In genomic region chr16:4293181-4293716, GRCh38 we compare ENCODE assay signal across 12 cellular contexts. TPM values are rescaled to one million over a fixed set of nuclear protein-coding genes. Genes with fewer than 3 reads are reported as not detected.
A peak's percentile ranks its signal among the peaks of the same experiment; 100 is the strongest.
DNase-seq lines count a peak whose midpoint lies in the region; ATAC-seq and TF ChIP-seq lines count a peak whose summit lies in the region.
"Had no signal": no experiment of that assay in that cellular context is flagged by ENCODE, and none has a peak within 500 bp of the region (broad histone marks: within the 10 kb centered on the region; RNA-seq: fewer than 3 reads in every experiment).

No MANE protein-coding gene starts in this region.

- TF ChIP-seq CTCF in SK-N-SH (IDR thresholded peaks at IDR 0.05): no peak
- TF ChIP-seq CTCF in upper lobe of left lung (IDR thresholded peaks at IDR 0.05): no peak

- POLR2A ChIA-PET in SK-N-SH (lab: Yijun Ruan, JAX): interaction anchor here (1.0 to 2.0 kb wide), 5 partner anchors 10 to 36 kb away, joined by 4 to 21 read pairs (median 10); partner anchors contain the start of genes GLIS2 and TFAP4

- peak overlapping the region; percentile 80 for H3K4me2 ChIP-seq in SK-N-SH
- H3K4me2 ChIP-seq: KMS-11 had no signal

- H3K79me2 ChIP-seq in SK-N-SH (ENCODE audit: insufficient read depth): no peaks in the 10 kb centered on the region

- H3K27me3 ChIP-seq in SK-N-SH (ENCODE audit: insufficient read depth) (no peaks in the 10 kb centered on the region), upper lobe of left lung (no peaks in the 10 kb centered on the region)

- no peak for TF ChIP-seq POLR2A in upper lobe of left lung (IDR thresholded peaks at IDR 0.05)

- DNase-seq in SK-N-SH: no peak
- DNase-seq in left kidney (ENCODE audit: low read depth, low spot score): peak; percentile 66
- no peak for DNase-seq in upper lobe of left lung
- DNase-seq in mucosa of gallbladder (ENCODE audit: low spot score): no peak
- DNase-seq: ACHN; cortex of kidney; hippocampal formation; naive thymus-derived CD4-positive, alpha-beta T cell; stimulated activated CD4-positive, alpha-beta T cell treated with anti-CD3 and anti-CD28 coated beads, Interleukin-2, amount 100 ng/mL, for 48 hours had no signal

- TF ChIP-seq RAD21 in SK-N-SH (IDR thresholded peaks at IDR 0.05; ENCODE audit: low read length): no peak

- TF ChIP-seq EP300 in SK-N-SH (IDR thresholded peaks at IDR 0.05; ENCODE audit: borderline replicate concordance in 1 of 2, low read depth in 1 of 2, low read length in 1 of 2) (no peak), upper lobe of left lung (IDR thresholded peaks at IDR 0.05) (no peak)

- H3F3A ChIP-seq in SK-N-SH (replicated peaks; ENCODE audit: insufficient read depth): no peaks in the 10 kb centered on the region

- no peak overlapping the region for H2AFZ ChIP-seq in SK-N-SH (ENCODE audit: low read depth)

- no peak overlapping the region for H3K9ac ChIP-seq in SK-N-SH
- H3K9ac ChIP-seq: KMS-11 had no signal

- no peaks in the 10 kb centered on the region for H3K9me2 ChIP-seq in SK-N-SH

- H3K36me3 ChIP-seq in SK-N-SH (replicated peaks in 1 of 2; ENCODE audit: control insufficient read depth in 1 of 2, insufficient read depth in 2 of 2, low read length in 1 of 2) (no peaks in the 10 kb centered on the region), upper lobe of left lung (no peaks in the 10 kb centered on the region)

- CTCF ChIA-PET in SK-N-SH (lab: Yijun Ruan, JAX): interaction anchor here (0.9 to 14.5 kb wide), 12 partner anchors 9 to 109 kb away, joined by 3 to 281 read pairs (median 4); partner anchors contain the start of genes GLIS2 and TFAP4

- H3K9me3 ChIP-seq in SK-N-SH (no peaks in the 10 kb centered on the region), upper lobe of left lung (no peaks in the 10 kb centered on the region)

- 70% methylated on average over 11 of the region's 14 CpGs for WGBS in SK-N-SH (ENCODE audit: low lambda C conversion rate)
- WGBS in upper lobe of left lung, 2 donors: 74 to 83% methylated on average over 13 to 14 of the region's 14 CpGs

- no peaks in the 10 kb centered on the region for H4K20me1 ChIP-seq in SK-N-SH (ENCODE audit: insufficient read depth)

- H3K4me3 ChIP-seq in SK-N-SH (ENCODE audit: low read depth in 2 of 2, low read length in 1 of 2) (no peak overlapping the region; a peak in 1 of 4 replicates), upper lobe of left lung (no peak overlapping the region)

- H3K27ac ChIP-seq in SK-N-SH (ENCODE audit: low read depth in 2 of 2, low read length in 1 of 2): peak overlapping the region; percentile 60 to 87; a peak in 3 of 4 replicates
- peak overlapping the region in 3 of 4 donors; percentile 48 to 73 (median 66) for H3K27ac ChIP-seq in upper lobe of left lung
- H3K27ac ChIP-seq: KMS-11 had no signal

- peaks cover 6 to 21% of the 10 kb centered on the region in 2 experiments; a peak in 2 of 4 replicates for H3K4me1 ChIP-seq in SK-N-SH (ENCODE audit: control insufficient read depth in 1 of 2, insufficient read depth in 2 of 2, low read depth in 1 of 2, low read length in 1 of 2)
- H3K4me1 ChIP-seq in upper lobe of left lung: peaks cover 29 to 40% (median 34%) of the 10 kb centered on the region in 4 donors

- ATAC-seq in SK-N-SH treated with all-trans-retinoic acid at 6 μM for 48 hours (no peak), upper lobe of left lung (ENCODE audit: low FRiP score in 2 of 2) (no peak), HG03460 (IDR thresholded peaks at IDR 0.05; ENCODE audit: unreplicated experiment) (no peak)
- ATAC-seq: naive thymus-derived CD4-positive, alpha-beta T cell had no signal

TF ChIP-seq in SK-N-SH, 30 proteins besides CTCF, POLR2A, EP300 and RAD21 (continues in another document):
- no peak for TF ChIP-seq RCOR1 (IDR thresholded peaks at IDR 0.05; ENCODE audit: low read length)
- TF ChIP-seq ELF1 (IDR thresholded peaks at IDR 0.05): no peak
- TF ChIP-seq USF1 (IDR thresholded peaks at IDR 0.05; ENCODE audit: borderline replicate concordance, low read depth): no peak
- no peak for TF ChIP-seq GABPA (IDR thresholded peaks at IDR 0.05; ENCODE audit: low read depth)

TF ChIP-seq in SK-N-SH treated with all-trans-retinoic acid at 6 μM for 48 hours, 23 proteins besides CTCF, POLR2A, EP300 and RAD21:
- TF ChIP-seq ZFP30 (CRISPR knock-in tag; IDR thresholded peaks at IDR 0.05) (no peak), ZNF8 (CRISPR knock-in tag; IDR thresholded peaks at IDR 0.05) (no peak), OSR1 (CRISPR knock-in tag; IDR thresholded peaks at IDR 0.05) (no peak), ISL1 (CRISPR knock-in tag; IDR thresholded peaks at IDR 0.05) (no peak), ZC3H10 (CRISPR knock-in tag; IDR thresholded peaks at IDR 0.05) (no peak), ZFP3 (CRISPR knock-in tag; IDR thresholded peaks at IDR 0.05) (no peak), ESRRG (CRISPR knock-in tag; IDR thresholded peaks at IDR 0.05) (no peak), ZNF565 (CRISPR knock-in tag; conservative IDR thresholded peaks at IDR 0.05; ENCODE audit: low read depth) (no peak), TCF4 (CRISPR knock-in tag; IDR thresholded peaks at IDR 0.05; ENCODE audit: borderline replicate concordance) (no peak), CSRNP3 (CRISPR knock-in tag; IDR thresholded peaks at IDR 0.05) (no peak), ARNTL (CRISPR knock-in tag; IDR thresholded peaks at IDR 0.05; ENCODE audit: borderline replicate concordance, low read depth) (no peak), PPARA (CRISPR knock-in tag; IDR thresholded peaks at IDR 0.05; ENCODE audit: borderline replicate concordance) (no peak), SNAI2 (CRISPR knock-in tag; IDR thresholded peaks at IDR 0.05) (no peak)

RNA-seq across cellular contexts. Expression of gene TFAP4, which starts 20.4 kb away (rescaled TPM):
- 8.8 and 13.1 TPM in 2 replicates for polyA plus RNA-seq in SK-N-SH (2012; rRNA removed)
- polyA plus RNA-seq in SK-N-SH (2012; cell fraction: cytosol; rRNA removed): 5.4 and 7.4 TPM in 2 replicates
- polyA plus RNA-seq in SK-N-SH (2012; cell fraction: nucleus; rRNA removed): 13.6 and 21.0 TPM in 2 replicates
- 10 to 100 TPM in 3 of 6 donors, 1 to 10 TPM in 3; 3.7 to 24.1 (median 8.9) TPM for total RNA-seq in upper lobe of left lung
- 12.1 TPM for total RNA-seq in mucosa of gallbladder

RNA-seq across cellular contexts. Expression of gene GLIS2, which starts 22.6 kb away (rescaled TPM):
- 3.3 and 6.5 TPM in 2 replicates for polyA plus RNA-seq in SK-N-SH (2012; rRNA removed)
- polyA plus RNA-seq in SK-N-SH (2012; cell fraction: cytosol; rRNA removed): 3.5 and 5.8 TPM in 2 replicates
- polyA plus RNA-seq in SK-N-SH (2012; cell fraction: nucleus; rRNA removed): 18.3 and 22.6 TPM in 2 replicates
- total RNA-seq in upper lobe of left lung (10 to 100 TPM; 10.5 to 35.2 (median 22.6) TPM), mucosa of gallbladder (22.2 TPM)
- polyA plus RNA-seq: naive thymus-derived CD4-positive, alpha-beta T cell had no signal

RNA-seq across cellular contexts. Expression of gene SRL, which starts 51.4 kb away (rescaled TPM):
- not detected in 2 replicates for polyA plus RNA-seq in SK-N-SH (2012; rRNA removed)
- polyA plus RNA-seq in SK-N-SH (2012; cell fraction: cytosol; rRNA removed): 0.01 and 0.03 TPM in 2 replicates
- not detected in 2 replicates for polyA plus RNA-seq in SK-N-SH (2012; cell fraction: nucleus; rRNA removed)
- total RNA-seq in upper lobe of left lung (1 to 10 TPM in 1 of 6 donors, under 1 TPM in 2, not detected in 3; 0.30 to 1.1 (median 0.46) TPM), mucosa of gallbladder (1.4 TPM)
- total RNA-seq: naive thymus-derived CD4-positive, alpha-beta T cell had no signal
- polyA plus RNA-seq: naive thymus-derived CD4-positive, alpha-beta T cell had no signal

RNA-seq across cellular contexts. Expression of gene PAM16, which starts 57.9 kb away (rescaled TPM):
- 96.3 and 96.4 TPM in 2 replicates for polyA plus RNA-seq in SK-N-SH (2012; rRNA removed)
- 52.4 and 75.8 TPM in 2 replicates for polyA plus RNA-seq in SK-N-SH (2012; cell fraction: cytosol; rRNA removed)
- 95.5 and 121 TPM in 2 replicates for polyA plus RNA-seq in SK-N-SH (2012; cell fraction: nucleus; rRNA removed)
- total RNA-seq in upper lobe of left lung (10 to 100 TPM; 45.5 to 71.8 (median 62.6) TPM), mucosa of gallbladder (27.5 TPM)
